ENCODE assay signal across 34 cellular contexts in genomic region chr1:111911036-111911435, GRCh38.
"Had no signal": no experiment of that assay in that cellular context is flagged by ENCODE, and none has a peak within 500 bp of the region (broad histone marks: within the 10 kb centered on the region; RNA-seq: fewer than 3 reads in every experiment).

No MANE protein-coding gene starts in this region.

- H3K27ac ChIP-seq: adrenal gland, brain microvascular endothelial cell, coronary artery, epithelial cell of prostate, esophagus squamous epithelium, gastroesophageal sphincter, WERI-Rb-1 had no signal

- H3K4me3 Mint-ChIP-seq: activated B cell treated with CpG ODN at 0.5 μM for 24 hours; activated CD4-positive, alpha-beta memory T cell treated with anti-CD3 and anti-CD28 coated beads for 36 hours; activated CD8-positive, alpha-beta memory T cell treated with anti-CD3 and anti-CD28 coated beads, Interleukin-2, amount 10 ng/mL, durations not matched to agents 7 days and 5 days; activated CD8-positive, alpha-beta T cell treated with anti-CD3 and anti-CD28 coated beads, Interleukin-2, amount 10 ng/mL, durations not matched to agents 7 days and 5 days; activated naive CD4-positive, alpha-beta T cell treated with anti-CD3 and anti-CD28 coated beads for 36 hours; activated naive CD4-positive, alpha-beta T cell treated with anti-CD3 and anti-CD28 coated beads, Interleukin-2, amount 50 U/mL, for 24 hours; activated naive CD8-positive, alpha-beta T cell treated with anti-CD3 and anti-CD28 coated beads for 36 hours; activated naive CD8-positive, alpha-beta T cell treated with anti-CD3 and anti-CD28 coated beads, Interleukin-2, amount 50 U/mL, for 24 hours; activated T-helper 1 cell treated with anti-CD3 and anti-CD28 coated beads, Interleukin-12 subunit alpha, Interleukin-12 subunit beta, Interleukin-2, Interleukin-4 antibody, amounts not matched to agents 30 ng/mL and 10 ng/mL and 1 ng/mL, durations not matched to agents 14 hours and 24 hours and 36 hours; central memory CD8-positive, alpha-beta T cell; dendritic cell treated with granulocyte-macrophage colony-stimulating factor and Interleukin-4, amounts not matched to agents 40 ng/mL and 50 ng/mL, for 4 days; effector memory CD8-positive, alpha-beta T cell; T-helper 17 cell; T-helper 2 cell treated with Interferon-gamma antibody and Interleukin-4, amounts not matched to agents 5 μg/mL and 100 μg/mL, for 36 hours had no signal

- ATAC-seq: activated CD4-positive, CD25-positive, alpha-beta regulatory T cell treated with anti-CD3 and anti-CD28 coated beads, Interleukin-2, amount 50 U/mL, for 24 hours; activated CD8-positive, alpha-beta memory T cell treated with anti-CD3 and anti-CD28 coated beads, Interleukin-2, amount 10 ng/mL, durations not matched to agents 7 days and 5 days; activated CD8-positive, alpha-beta T cell treated with anti-CD3 and anti-CD28 coated beads, Interleukin-2, amount 10 ng/mL, durations not matched to agents 7 days and 5 days; activated naive CD8-positive, alpha-beta T cell treated with anti-CD3 and anti-CD28 coated beads, Interleukin-2, amount 50 U/mL, for 24 hours; effector memory CD8-positive, alpha-beta T cell; gastroesophageal sphincter; T-helper 17 cell had no signal

- H3K9me3 Mint-ChIP-seq: activated T-helper 1 cell treated with anti-CD3 and anti-CD28 coated beads, Interleukin-12 subunit alpha, Interleukin-12 subunit beta, Interleukin-2, Interleukin-4 antibody, amounts not matched to agents 30 ng/mL and 10 ng/mL and 1 ng/mL, durations not matched to agents 14 hours and 24 hours and 36 hours; activated T-helper 2 cell treated with anti-CD3 and anti-CD28 coated beads, Interferon-gamma antibody, Interleukin-2, Interleukin-4, amounts not matched to agents 10 μg/mL and 5 μg/mL and 100 μg/mL, durations not matched to agents 14 hours and 24 hours and 36 hours; central memory CD8-positive, alpha-beta T cell; dendritic cell treated with granulocyte-macrophage colony-stimulating factor and Interleukin-4, amounts not matched to agents 40 ng/mL and 50 ng/mL, for 4 days; effector memory CD8-positive, alpha-beta T cell; T-helper 2 cell treated with Interferon-gamma antibody and Interleukin-4, amounts not matched to agents 5 μg/mL and 100 μg/mL, for 36 hours had no signal

- H3K4me1 ChIP-seq: adrenal gland, esophagus squamous epithelium had no signal

- H3K27ac Mint-ChIP-seq: activated B cell treated with CpG ODN at 0.5 μM for 24 hours; activated CD4-positive, alpha-beta memory T cell treated with anti-CD3 and anti-CD28 coated beads for 36 hours; activated CD8-positive, alpha-beta memory T cell treated with anti-CD3 and anti-CD28 coated beads, Interleukin-2, amount 10 ng/mL, durations not matched to agents 7 days and 5 days; activated CD8-positive, alpha-beta T cell treated with anti-CD3 and anti-CD28 coated beads, Interleukin-2, amount 10 ng/mL, durations not matched to agents 7 days and 5 days; activated naive CD4-positive, alpha-beta T cell treated with anti-CD3 and anti-CD28 coated beads for 36 hours; activated naive CD4-positive, alpha-beta T cell treated with anti-CD3 and anti-CD28 coated beads, Interleukin-2, amount 50 U/mL, for 24 hours; activated naive CD8-positive, alpha-beta T cell treated with anti-CD3 and anti-CD28 coated beads for 36 hours; activated naive CD8-positive, alpha-beta T cell treated with anti-CD3 and anti-CD28 coated beads, Interleukin-2, amount 50 U/mL, for 24 hours; activated T-helper 1 cell treated with anti-CD3 and anti-CD28 coated beads, Interleukin-12 subunit alpha, Interleukin-12 subunit beta, Interleukin-2, Interleukin-4 antibody, amounts not matched to agents 30 ng/mL and 10 ng/mL and 1 ng/mL, durations not matched to agents 14 hours and 24 hours and 36 hours; activated T-helper 2 cell treated with anti-CD3 and anti-CD28 coated beads, Interferon-gamma antibody, Interleukin-2, Interleukin-4, amounts not matched to agents 10 μg/mL and 5 μg/mL and 100 μg/mL, durations not matched to agents 14 hours and 24 hours and 36 hours; dendritic cell treated with granulocyte-macrophage colony-stimulating factor and Interleukin-4, amounts not matched to agents 40 ng/mL and 50 ng/mL, for 4 days; effector memory CD8-positive, alpha-beta T cell; T-helper 17 cell; T-helper 2 cell treated with Interferon-gamma antibody and Interleukin-4, amounts not matched to agents 5 μg/mL and 100 μg/mL, for 36 hours had no signal

- H3K36me3 Mint-ChIP-seq: activated CD4-positive, alpha-beta memory T cell treated with anti-CD3 and anti-CD28 coated beads for 36 hours; activated CD8-positive, alpha-beta memory T cell treated with anti-CD3 and anti-CD28 coated beads, Interleukin-2, amount 10 ng/mL, durations not matched to agents 7 days and 5 days had no signal

- H3K36me3 ChIP-seq: adrenal gland, brain microvascular endothelial cell, esophagus squamous epithelium, gastroesophageal sphincter, WERI-Rb-1 had no signal

- DNase-seq: activated B cell treated with CpG ODN at 0.5 μM for 24 hours; activated CD4-positive, alpha-beta memory T cell treated with anti-CD3 and anti-CD28 coated beads for 36 hours; activated CD4-positive, alpha-beta T cell treated with anti-CD3 and anti-CD28 coated beads for 48 hours; activated CD8-positive, alpha-beta memory T cell treated with anti-CD3 and anti-CD28 coated beads, Interleukin-2, amount 10 ng/mL, durations not matched to agents 7 days and 5 days; activated CD8-positive, alpha-beta memory T cell treated with anti-CD3 and anti-CD28 coated beads, Interleukin-2, amount 50 U/mL, for 4 hours; activated CD8-positive, alpha-beta T cell treated with anti-CD3 and anti-CD28 coated beads, Interleukin-2, amount 10 ng/mL, durations not matched to agents 7 days and 5 days; activated effector memory CD4-positive, alpha-beta T cell treated with anti-CD3 and anti-CD28 coated beads, Interleukin-2, amount 50 U/mL, for 16 hours; activated naive CD4-positive, alpha-beta T cell treated with anti-CD3 and anti-CD28 coated beads for 36 hours; activated naive CD8-positive, alpha-beta T cell treated with anti-CD3 and anti-CD28 coated beads for 36 hours; activated naive CD8-positive, alpha-beta T cell treated with anti-CD3 and anti-CD28 coated beads, Interleukin-2, amount 50 U/mL, for 24 hours; activated T-cell treated with anti-CD3 and anti-CD28 coated beads, Interleukin-2, amount 50 U/mL, for 1 hour; activated T-cell treated with anti-CD3 and anti-CD28 coated beads, Interleukin-2, amount 50 U/mL, for 48 hours; adrenal gland; amygdala; aorta; brain microvascular endothelial cell; effector CD4-positive, alpha-beta T cell; effector memory CD8-positive, alpha-beta T cell; esophagus squamous epithelium; foreskin melanocyte; hippocampal formation; T-helper 17 cell; T1000 had no signal

- H3K27me3 ChIP-seq: adrenal gland, brain microvascular endothelial cell, gastroesophageal sphincter had no signal

- H3K4me3 ChIP-seq: adrenal gland, coronary artery, esophagus squamous epithelium, gastroesophageal sphincter had no signal

- H3K9me3 ChIP-seq: esophagus squamous epithelium, gastroesophageal sphincter had no signal

- H3K4me1 Mint-ChIP-seq: activated B cell treated with CpG ODN at 0.5 μM for 24 hours; activated naive CD4-positive, alpha-beta T cell treated with anti-CD3 and anti-CD28 coated beads, Interleukin-2, amount 50 U/mL, for 24 hours; activated naive CD8-positive, alpha-beta T cell treated with anti-CD3 and anti-CD28 coated beads for 36 hours; activated naive CD8-positive, alpha-beta T cell treated with anti-CD3 and anti-CD28 coated beads, Interleukin-2, amount 50 U/mL, for 24 hours; central memory CD8-positive, alpha-beta T cell; T-helper 17 cell had no signal
